ENCODE assay signal across 12 cellular contexts in the genomic region with DNA sequence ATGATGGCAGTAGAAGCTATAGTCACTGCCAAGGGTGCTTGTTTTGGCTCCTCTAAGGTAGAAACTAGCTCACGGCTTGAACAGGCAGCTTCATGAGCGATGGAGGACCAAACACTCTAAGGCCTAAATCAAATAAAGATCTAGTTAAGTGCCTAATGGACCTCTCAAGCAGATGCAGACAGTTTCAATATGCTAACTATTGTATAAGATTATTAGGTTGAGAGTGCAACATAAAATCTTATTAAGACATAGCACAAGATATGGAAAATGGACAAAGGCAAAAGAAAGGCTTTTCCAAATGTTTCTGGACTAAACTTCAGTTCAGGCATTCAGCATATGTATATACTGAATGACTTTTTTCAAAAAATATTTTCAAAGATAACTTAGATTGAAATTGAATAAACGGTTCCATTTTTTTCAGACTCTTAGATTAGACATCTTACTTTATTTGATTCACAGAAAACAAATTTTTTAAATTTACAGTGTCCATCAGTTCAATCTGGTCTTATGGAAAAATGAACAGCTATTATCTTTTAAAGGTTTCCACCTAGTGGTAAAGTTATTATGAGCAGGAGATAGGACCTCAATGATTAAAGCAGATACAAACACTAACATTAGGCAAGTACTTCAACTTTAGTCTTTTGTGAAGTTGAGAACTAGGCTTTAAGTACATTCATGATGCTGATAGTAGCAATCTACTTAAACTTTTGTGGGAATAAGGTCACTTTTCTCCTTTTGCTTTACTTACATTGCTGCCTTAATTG.
A peak's percentile ranks its signal among the peaks of the same experiment; 100 is the strongest.
DNase-seq lines count a peak whose midpoint lies in the region; ATAC-seq and TF ChIP-seq lines count a peak whose summit lies in the region.
"Had no signal": no experiment of that assay in that cellular context is flagged by ENCODE, and none has a peak within 500 bp of the region (broad histone marks: within the 10 kb centered on the region; RNA-seq: fewer than 3 reads in every experiment).

No MANE protein-coding gene starts in this region.

- in situ Hi-C loops in SK-MEL-5 (cut with HindIII; ENCODE audit: low pct_unique_long_range_greater_than_20kb, low sequenced_read_pairs): no loop called here

- H3K27me3 ChIP-seq in GM06990 (replicated peaks; ENCODE audit: control insufficient read depth, insufficient read depth, low read length): no peaks in the 10 kb centered on the region

- DNase-seq in GM06990 (ENCODE audit: extremely low read depth, insufficient read length) (no peak), SK-MEL-5 (ENCODE audit: low read depth, low spot score) (peak; percentile 42), left kidney (ENCODE audit: low read depth, low spot score) (peak; percentile 9), cortex of kidney (lab: John Stamatoyannopoulos, UW) (no peak), inferior parietal cortex (ENCODE audit: extremely low spot score) (no peak), LoVo (ENCODE audit: low spot score) (no peak)
- DNase-seq: midbrain, NCI-H146 had no signal

- peak; percentile 9 for TF ChIP-seq CTCF in GM06990 (IDR thresholded peaks at IDR 0.05; ENCODE audit: insufficient read depth, low read length, poor library complexity, severe bottlenecking)

- no peaks in the 10 kb centered on the region for H3K36me3 ChIP-seq in GM06990 (ENCODE audit: control insufficient read depth, insufficient read depth, low read length)
- H3K36me3 ChIP-seq: thoracic aorta had no signal

- no peak overlapping the region for H3K4me3 ChIP-seq in GM06990 (replicated peaks; ENCODE audit: low read depth, low read length)
- H3K4me3 ChIP-seq: thoracic aorta had no signal

- ATAC-seq in HG02852 (IDR thresholded peaks at IDR 0.05; ENCODE audit: unreplicated experiment) (peak; percentile 56), esophagus mucosa (no peak)
- ATAC-seq: activated T-helper 17 cell treated with anti-CD3 and anti-CD28 coated beads, Interleukin-2, amount 50 U/mL, for 72 hours had no signal

Comparison
In these comparisons a context has a peak if more than half of its experiments do, and no peak if none do; other contexts are left out.
1. DNase-seq: peak in SK-MEL-5 (single experiment) and left kidney (single experiment); none in GM06990 (single experiment), cortex of kidney (single experiment), inferior parietal cortex (single experiment) and LoVo (single experiment).